ENCODE assay signal across 18 cellular contexts in genomic region chr5:27479859-27480258, GRCh38.
DNase-seq lines count a peak whose midpoint lies in the region; ATAC-seq, FAIRE-seq and TF ChIP-seq lines count a peak whose summit lies in the region.
"Had no signal": no experiment of that assay in that cellular context is flagged by ENCODE, and none has a peak within 500 bp of the region (broad histone marks: within the 10 kb centered on the region; RNA-seq: fewer than 3 reads in every experiment).

No MANE protein-coding gene starts in this region.

- no peaks in the 10 kb centered on the region for H3K27me3 ChIP-seq in H1 (replicated peaks in 1 of 4; ENCODE audit: control insufficient read depth in 3 of 4, extremely low read depth in 1 of 4, insufficient read depth in 3 of 4, low read length in 3 of 4)
- no peaks in the 10 kb centered on the region for H3K27me3 ChIP-seq in upper lobe of right lung
- H3K27me3 ChIP-seq: BE2C had no signal

- DNase-seq in NCI-H748 (lab: John Stamatoyannopoulos, UW; ENCODE audit: unreplicated experiment) (peak; percentile 70), NCI-H748 treated with DMSO at 0.1 percent for 48 hours (lab: John Stamatoyannopoulos, UW) (no peak), Calu3 (peak; percentile 3), HT-29 (ENCODE audit: low spot score) (peak; percentile 5), H1 (ENCODE audit: low read depth in 1 of 2, low spot score in 2 of 2) (no peak), upper lobe of right lung (no peak), GM10248 (ENCODE audit: extremely low spot score) (no peak), germinal center (ENCODE audit: low spot score) (no peak)
- DNase-seq: ACHN; BE2C; C1 segment of cervical spinal cord; CD4-positive, CD25-positive, alpha-beta regulatory T cell; CD8-positive, alpha-beta memory T cell; COR-L47; KBM-7 had no signal

- intact Hi-C loops in Calu3 (cut with micrococcal nuclease; ENCODE audit: unreplicated experiment), result no loop called here
- intact Hi-C loops in upper lobe of right lung (cut with DNase I), result no loop called here

- POLR2A ChIA-PET in H1 (lab: Charles Lee; ENCODE audit: partially characterized antibody), result interaction anchor here (0.9 to 1.1 kb wide), 2 partner anchors 33 to 162 kb away, joined by 3 read pairs; no protein-coding TSS in a partner anchor
- POLR2A ChIA-PET in GM10248 (lab: Yijun Ruan, JAX), result no interaction called here

- WGBS in H1 (ENCODE audit: extremely low coverage in 1 of 2, insufficient coverage in 1 of 2, insufficient read length in 1 of 2, insufficient replicate concordance in 2 of 2, low coverage in 1 of 2, low lambda C conversion rate in 2 of 2, missing lambda C conversion rate in 1 of 2), 2 experiments, result 87% methylated on average over 4 of the region's 4 CpGs; no CpG with 5 or more reads in 1 of the 2 experiments

- peak in 1 of 2 experiments; percentile 67; a peak in 2 of 3 replicates for TF ChIP-seq POLR2A in H1 (IDR thresholded peaks at IDR 0.05; ENCODE audit: control extremely low read depth in 1 of 2, low read depth in 2 of 2, low read length in 2 of 2)

- H3K4me1 Mint-ChIP-seq in Calu3 (ENCODE audit: low read depth, unreplicated experiment), result no peaks in the 10 kb centered on the region
- H3K4me1 Mint-ChIP-seq: CD4-positive, CD25-positive, alpha-beta regulatory T cell; CD8-positive, alpha-beta memory T cell; IgD-negative memory B cell had no signal

- peaks cover 0 to 22% of the 10 kb centered on the region in 2 experiments; a peak in 3 of 4 replicates for H3K79me2 ChIP-seq in H1 (ENCODE audit: control insufficient read depth in 1 of 2, insufficient read depth in 2 of 2, low read length in 2 of 2)

- H3K4me3 Mint-ChIP-seq in Calu3 (ENCODE audit: low read depth, unreplicated experiment), result no peak overlapping the region
- H3K4me3 Mint-ChIP-seq: CD4-positive, CD25-positive, alpha-beta regulatory T cell; CD8-positive, alpha-beta memory T cell; IgD-negative memory B cell had no signal

- H2BK5ac ChIP-seq in H1 (ENCODE audit: low read depth, low read length), result no peak overlapping the region

- H3K79me1 ChIP-seq in H1 (ENCODE audit: low read depth, low read length), result no peaks in the 10 kb centered on the region

- no peak overlapping the region for H2BK12ac ChIP-seq in H1 (ENCODE audit: low read depth, low read length)

- H3K18ac ChIP-seq in H1 (ENCODE audit: extremely low read depth, low read length), result no peak overlapping the region

- H2BK120ac ChIP-seq in H1 (replicated peaks; ENCODE audit: low read depth, low read length), result no peak overlapping the region

- H2AFZ ChIP-seq in H1 (ENCODE audit: low read length), result no peak overlapping the region

- no peak overlapping the region for H3K14ac ChIP-seq in H1 (ENCODE audit: insufficient read length)

- TF ChIP-seq CTCF in Calu3 (IDR thresholded peaks at IDR 0.05; ENCODE audit: unreplicated experiment) (no peak), H1 (IDR thresholded peaks at IDR 0.05; ENCODE audit: control extremely low read depth in 1 of 3, insufficient read depth in 1 of 3, low read depth in 1 of 3, low read length in 3 of 3) (no peak), upper lobe of right lung (IDR thresholded peaks at IDR 0.05) (no peak), GM10248 (IDR thresholded peaks at IDR 0.05; ENCODE audit: control extremely low read depth, extremely low read depth, low read depth, missing control alignments) (no peak)

- no peaks in the 10 kb centered on the region for H3K27me3 Mint-ChIP-seq in Calu3 (ENCODE audit: unreplicated experiment)
- H3K27me3 Mint-ChIP-seq: CD4-positive, CD25-positive, alpha-beta regulatory T cell; CD8-positive, alpha-beta memory T cell; IgD-negative memory B cell had no signal

- H2BK20ac ChIP-seq in H1 (ENCODE audit: low read length), result no peak overlapping the region

- H2BK15ac ChIP-seq in H1 (ENCODE audit: low read length), result no peak overlapping the region

- no peak overlapping the region for H3K27ac Mint-ChIP-seq in Calu3 (ENCODE audit: unreplicated experiment)
- H3K27ac Mint-ChIP-seq: CD4-positive, CD25-positive, alpha-beta regulatory T cell; CD8-positive, alpha-beta memory T cell had no signal

- no peak for TF ChIP-seq EP300 in H1 (IDR thresholded peaks at IDR 0.05; ENCODE audit: borderline replicate concordance in 1 of 2, low read depth in 2 of 2, low read length in 2 of 2)

- H3K36me3 Mint-ChIP-seq in Calu3 (ENCODE audit: insufficient read depth, unreplicated experiment), result no peaks in the 10 kb centered on the region
- H3K36me3 Mint-ChIP-seq: CD4-positive, CD25-positive, alpha-beta regulatory T cell; CD8-positive, alpha-beta memory T cell; IgD-negative memory B cell had no signal

- FAIRE-seq in H1 (lab: Jason Lieb, UNC), result no peak
- FAIRE-seq: D721Med had no signal

- no peak overlapping the region for H2AK5ac ChIP-seq in H1 (ENCODE audit: low read depth, low read length)

- H3K9me3 Mint-ChIP-seq in Calu3 (ENCODE audit: low read depth, unreplicated experiment), result peaks cover 5% of the 10 kb centered on the region

- H3K4ac ChIP-seq in H1 (replicated peaks; ENCODE audit: insufficient read length, low read depth, low read length), result no peak overlapping the region

- H4K5ac ChIP-seq in H1 (ENCODE audit: insufficient read length, low read depth, low read length), result no peak overlapping the region

- H3K9me3 ChIP-seq in H1 (ENCODE audit: insufficient read depth in 2 of 2, low read depth in 1 of 2, low read length in 1 of 2) (peaks cover 23 to 28% of the 10 kb centered on the region in 2 experiments), upper lobe of right lung (no peaks in the 10 kb centered on the region)
- H3K9me3 ChIP-seq: HAP-1 had no signal

- no peaks in the 10 kb centered on the region for H3K23me2 ChIP-seq in H1 (ENCODE audit: low read depth, low read length)

- H3K9ac ChIP-seq in H1 (replicated peaks in 1 of 4; ENCODE audit: extremely low read depth in 1 of 4, low read depth in 3 of 4, low read length in 3 of 4), result no peak overlapping the region

- no peak overlapping the region for H3K4me2 ChIP-seq in H1 (ENCODE audit: insufficient read depth in 1 of 2, low read depth in 2 of 2, low read length in 2 of 2)

- TF ChIP-seq RAD21 in H1 (IDR thresholded peaks at IDR 0.05 in 1 of 2, conservative IDR thresholded peaks at IDR 0.05 in 1 of 2; ENCODE audit: low read depth in 2 of 2, low read length in 2 of 2), result no peak

- no peak overlapping the region for H4K91ac ChIP-seq in H1 (replicated peaks; ENCODE audit: insufficient read length, low read length)

- H4K8ac ChIP-seq in H1 (ENCODE audit: extremely low read depth, insufficient read depth, low read length), result no peak overlapping the region

- peaks cover 2 to 3% of the 10 kb centered on the region in 2 experiments for H4K20me1 ChIP-seq in H1 (replicated peaks in 1 of 2; ENCODE audit: control insufficient read depth in 1 of 2, insufficient read depth in 2 of 2, low read length in 2 of 2)

- no TSS peak for BruUV-seq in Calu3 (replicated peaks; lab: Mats Ljungman, UMichigan)

- no peak overlapping the region for H3K27ac ChIP-seq in H1 (ENCODE audit: low read depth, low read length)
- no peak overlapping the region for H3K27ac ChIP-seq in upper lobe of right lung

- H3K4me3 ChIP-seq in H1 (ENCODE audit: extremely low read depth in 1 of 4, insufficient read depth in 2 of 4, low read depth in 3 of 4, low read length in 4 of 4), result no peak overlapping the region
- H3K4me3 ChIP-seq in upper lobe of right lung, result no peak overlapping the region
- H3K4me3 ChIP-seq: HAP-1 had no signal

- no peak for ATAC-seq in upper lobe of right lung

- CTCF ChIA-PET in Calu3 (lab: Charles Lee), result no interaction called here
- CTCF ChIA-PET in H1 (lab: Charles Lee; ENCODE audit: partially characterized antibody), result interaction anchor here (0.6 to 0.8 kb wide), 2 partner anchors 8 to 627 kb away, joined by 3 to 4 read pairs; no protein-coding TSS in a partner anchor
- CTCF ChIA-PET in GM10248 (lab: Yijun Ruan, JAX), result no interaction called here

- H3K36me3 ChIP-seq in H1 (ENCODE audit: control insufficient read depth in 2 of 4, insufficient read depth in 4 of 4, low read length in 3 of 4) (peaks cover 24 to 61% (median 31%) of the 10 kb centered on the region in 4 experiments), upper lobe of right lung (no peaks in the 10 kb centered on the region)
- H3K36me3 ChIP-seq: BE2C had no signal

- no peaks in the 10 kb centered on the region for H3K4me1 ChIP-seq in H1 (replicated peaks in 1 of 4; ENCODE audit: control insufficient read depth in 3 of 4, insufficient read depth in 4 of 4, low read length in 3 of 4)
- no peaks in the 10 kb centered on the region for H3K4me1 ChIP-seq in upper lobe of right lung
- H3K4me1 ChIP-seq: BE2C, HAP-1 had no signal

- no peak overlapping the region for H3K56ac ChIP-seq in H1 (replicated peaks; ENCODE audit: insufficient read length, low read depth, low read length)

- H3K23ac ChIP-seq in H1 (ENCODE audit: insufficient read length), result no peak overlapping the region

TF ChIP-seq in H1, 55 proteins besides CTCF, POLR2A, EP300 and RAD21:
- TF ChIP-seq YY1 (IDR thresholded peaks at IDR 0.05; ENCODE audit: low read depth, low read length), result no peak
- peak; percentile 39 for TF ChIP-seq POLR2AphosphoS5 (IDR thresholded peaks at IDR 0.05; ENCODE audit: low read depth, low read length)

Comparison
In these comparisons a context has a peak if more than half of its experiments do, and no peak if none do; other contexts are left out.
1. DNase-seq: peak in NCI-H748 (single experiment), Calu3 (single experiment) and HT-29 (single experiment); none in NCI-H748 treated with DMSO at 0.1 percent for 48 hours (single experiment), H1 (0 of 2), upper lobe of right lung (single experiment), GM10248 (single experiment) and germinal center (single experiment).